ENCODE assay signal across 11 cellular contexts in genomic region chr3:59425371-59425770, GRCh38.
DNase-seq lines count a peak whose midpoint lies in the region; ATAC-seq and TF ChIP-seq lines count a peak whose summit lies in the region.
"Had no signal": no experiment of that assay in that cellular context is flagged by ENCODE, and none has a peak within 500 bp of the region (broad histone marks: within the 10 kb centered on the region; RNA-seq: fewer than 3 reads in every experiment).

No MANE protein-coding gene starts in this region.

- H3K4me3 Mint-ChIP-seq in activated T-cell treated with anti-CD3 and anti-CD28 coated beads, Interleukin-2, amount 50 U/mL, for 72 hours: peak overlapping the region; percentile 73 to 79
- H3K4me3 Mint-ChIP-seq in activated CD4-positive, alpha-beta memory T cell treated with anti-CD3 and anti-CD28 coated beads, Interleukin-2, amount 10 ng/mL, durations not matched to agents 7 days and 5 days: no peak overlapping the region
- H3K4me3 Mint-ChIP-seq: B cell had no signal

- peak overlapping the region; percentile 71 for H3K27ac Mint-ChIP-seq in activated T-cell treated with anti-CD3 and anti-CD28 coated beads, Interleukin-2, amount 50 U/mL, for 72 hours
- peak overlapping the region; percentile 71 for H3K27ac Mint-ChIP-seq in activated CD4-positive, alpha-beta memory T cell treated with anti-CD3 and anti-CD28 coated beads, Interleukin-2, amount 10 ng/mL, durations not matched to agents 7 days and 5 days
- H3K27ac Mint-ChIP-seq: B cell had no signal

- H3K36me3 Mint-ChIP-seq in activated T-cell treated with anti-CD3 and anti-CD28 coated beads, Interleukin-2, amount 50 U/mL, for 72 hours (ENCODE audit: insufficient read depth in 2 of 2): peaks cover 0 to 4% of the 10 kb centered on the region in 2 donors
- H3K36me3 Mint-ChIP-seq in activated CD4-positive, alpha-beta memory T cell treated with anti-CD3 and anti-CD28 coated beads, Interleukin-2, amount 10 ng/mL, durations not matched to agents 7 days and 5 days (ENCODE audit: low read depth): peaks cover 3% of the 10 kb centered on the region

- no peaks in the 10 kb centered on the region for H3K9me3 Mint-ChIP-seq in activated T-cell treated with anti-CD3 and anti-CD28 coated beads, Interleukin-2, amount 50 U/mL, for 72 hours
- H3K9me3 Mint-ChIP-seq in activated CD4-positive, alpha-beta memory T cell treated with anti-CD3 and anti-CD28 coated beads, Interleukin-2, amount 10 ng/mL, durations not matched to agents 7 days and 5 days: peaks cover 3% of the 10 kb centered on the region

- CTCF ChIA-PET in activated CD4-positive, alpha-beta memory T cell treated with anti-CD3 and anti-CD28 coated beads, Interleukin-2, amount 10 ng/mL, durations not matched to agents 7 days and 5 days (lab: Charles Lee): interaction anchor here (0.8 to 1.4 kb wide), 7 partner anchors 11 to 150 kb away, joined by 3 to 5 read pairs (median 3); no protein-coding TSS in a partner anchor

- no peaks in the 10 kb centered on the region for H3K36me3 ChIP-seq in testis (ENCODE audit: low read depth, missing control alignments)
- H3K36me3 ChIP-seq: ascending aorta had no signal

- 45 to 47% methylated on average over 8 of the region's 8 CpGs for WGBS in testis, 2 donors

- H3K27me3 ChIP-seq in testis: no peaks in the 10 kb centered on the region
- H3K27me3 ChIP-seq: ascending aorta had no signal

- no peak for TF ChIP-seq CTCF in fibroblast of villous mesenchyme (IDR thresholded peaks at IDR 0.05; ENCODE audit: insufficient read depth, low read depth, low read length)
- no peak for TF ChIP-seq CTCF in testis (IDR thresholded peaks at IDR 0.05)

- H3K4me3 ChIP-seq in fibroblast of villous mesenchyme (ENCODE audit: low read depth, low read length): no peak overlapping the region
- H3K4me3 ChIP-seq in testis: no peak overlapping the region
- H3K4me3 ChIP-seq: ascending aorta had no signal

- no peaks in the 10 kb centered on the region for H3K4me1 ChIP-seq in testis
- H3K4me1 ChIP-seq: ascending aorta had no signal

- peaks cover 77% of the 10 kb centered on the region for H3K4me1 Mint-ChIP-seq in activated T-cell treated with anti-CD3 and anti-CD28 coated beads, Interleukin-2, amount 50 U/mL, for 72 hours (ENCODE audit: low read depth)
- H3K4me1 Mint-ChIP-seq in activated CD4-positive, alpha-beta memory T cell treated with anti-CD3 and anti-CD28 coated beads, Interleukin-2, amount 10 ng/mL, durations not matched to agents 7 days and 5 days: peaks cover 60% of the 10 kb centered on the region

- no peak for DNase-seq in activated T-cell treated with anti-CD3 and anti-CD28 coated beads, Interleukin-2, amount 50 U/mL, for 72 hours
- DNase-seq in activated T-cell treated with anti-CD3 and anti-CD28 coated beads, Interleukin-2, amount 50 U/mL, for 48 hours: no peak
- DNase-seq in activated CD4-positive, alpha-beta memory T cell treated with anti-CD3 and anti-CD28 coated beads, Interleukin-2, amount 10 ng/mL, durations not matched to agents 7 days and 5 days: no peak
- DNase-seq in fibroblast of villous mesenchyme (ENCODE audit: low read depth): peak; percentile 90
- DNase-seq in testis: peak; percentile 14
- no peak for DNase-seq in medulla oblongata (ENCODE audit: extremely low spot score)
- DNase-seq: NCI-H1048 had no signal

- no peak for ATAC-seq in activated T-cell treated with anti-CD3 and anti-CD28 coated beads, Interleukin-2, amount 50 U/mL, for 72 hours (replicated peaks in 1 of 2)
- ATAC-seq in GM18498 (IDR thresholded peaks at IDR 0.05; ENCODE audit: unreplicated experiment): no peak
- ATAC-seq in HG03565 (IDR thresholded peaks at IDR 0.05; ENCODE audit: unreplicated experiment): no peak

- TF ChIP-seq POLR2A in testis (IDR thresholded peaks at IDR 0.05): no peak

- H3K27ac ChIP-seq in testis: no peak overlapping the region
- H3K27ac ChIP-seq: ascending aorta had no signal

- H3K9me3 ChIP-seq in testis: no peaks in the 10 kb centered on the region
- H3K9me3 ChIP-seq: ascending aorta had no signal

- intact Hi-C loops in testis (cut with DNase I; ENCODE audit: low total_unique reads): no loop called here

- H3K27me3 Mint-ChIP-seq in activated T-cell treated with anti-CD3 and anti-CD28 coated beads, Interleukin-2, amount 50 U/mL, for 72 hours (ENCODE audit: low read depth): no peaks in the 10 kb centered on the region
- peaks cover 4% of the 10 kb centered on the region for H3K27me3 Mint-ChIP-seq in activated CD4-positive, alpha-beta memory T cell treated with anti-CD3 and anti-CD28 coated beads, Interleukin-2, amount 10 ng/mL, durations not matched to agents 7 days and 5 days
- H3K27me3 Mint-ChIP-seq: B cell had no signal

- POLR2A ChIA-PET in activated CD4-positive, alpha-beta memory T cell treated with anti-CD3 and anti-CD28 coated beads, Interleukin-2, amount 10 ng/mL, durations not matched to agents 7 days and 5 days (lab: Charles Lee): interaction anchor here (1.8 to 6.1 kb wide), 4 partner anchors 12 to 39 kb away, joined by 6 to 56 read pairs (median 16); no protein-coding TSS in a partner anchor

Comparison
In these comparisons a context has a peak if more than half of its experiments do, and no peak if none do; other contexts are left out.
1. DNase-seq: peak in fibroblast of villous mesenchyme (single experiment) and testis (single experiment); none in activated T-cell treated with anti-CD3 and anti-CD28 coated beads, Interleukin-2, amount 50 U/mL, for 72 hours (0 of 2), activated T-cell treated with anti-CD3 and anti-CD28 coated beads, Interleukin-2, amount 50 U/mL, for 48 hours (0 of 2), activated CD4-positive, alpha-beta memory T cell treated with anti-CD3 and anti-CD28 coated beads, Interleukin-2, amount 10 ng/mL, durations not matched to agents 7 days and 5 days (single experiment) and medulla oblongata (single experiment).